In the genomic region with DNA sequence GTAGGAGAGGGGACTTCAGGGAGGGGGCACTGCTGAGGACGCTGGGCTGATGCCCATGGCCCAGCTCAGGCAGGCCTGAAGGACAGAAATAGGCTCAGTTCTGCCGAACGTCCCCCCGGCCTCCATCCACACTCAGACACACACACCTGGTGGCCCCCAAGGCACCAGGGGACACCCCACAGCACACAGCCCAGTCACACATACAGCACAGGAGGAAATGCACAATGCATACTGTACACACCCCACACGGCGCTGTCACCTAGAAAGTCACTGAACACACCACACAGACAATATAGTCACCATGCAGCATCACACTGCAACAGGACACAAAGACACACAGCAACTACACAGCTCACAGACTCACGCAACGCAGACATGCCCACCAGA, we compare ENCODE assay signal across 8 cellular contexts. TPM values are rescaled to one million over a fixed set of nuclear protein-coding genes. Genes with fewer than 3 reads are reported as not detected.
DNase-seq lines count a peak whose midpoint lies in the region; ATAC-seq and TF ChIP-seq lines count a peak whose summit lies in the region.

No MANE protein-coding gene starts in this region.

- peaks cover 10% of the 10 kb centered on the region for H3K36me3 ChIP-seq in CD8-positive, alpha-beta T cell (ENCODE audit: insufficient read depth, low read length)
- H3K36me3 ChIP-seq in mesenchymal stem cell (ENCODE audit: control insufficient read depth in 1 of 2, insufficient read depth in 2 of 2, low read depth in 1 of 2, low read length in 2 of 2): peaks cover 0 to 11% of the 10 kb centered on the region in 2 experiments

- H3K4me2 ChIP-seq in mesenchymal stem cell (ENCODE audit: low read length, poor library complexity, severe bottlenecking): peak overlapping the region; percentile 67

- TF ChIP-seq CTCF in CD8-positive, alpha-beta T cell (IDR thresholded peaks at IDR 0.05): no peak

- H2BK120ac ChIP-seq in mesenchymal stem cell (ENCODE audit: low read depth, low read length): no peak overlapping the region

- POLR2A ChIA-PET in CD8-positive, alpha-beta T cell (lab: Charles Lee): interaction anchor here (1.0 to 3.4 kb wide), 6 partner anchors 10 to 55 kb away, joined by 3 to 27 read pairs (median 7); no protein-coding TSS in a partner anchor

- H3K4me1 Mint-ChIP-seq in CD8-positive, alpha-beta T cell (ENCODE audit: low read depth): peaks cover 57% of the 10 kb centered on the region
- H3K4me1 Mint-ChIP-seq in activated T-helper 2 cell treated with anti-CD3 and anti-CD28 coated beads, Interferon-gamma antibody, Interleukin-2, Interleukin-4, amounts not matched to agents 10 μg/mL and 5 μg/mL and 100 μg/mL, durations not matched to agents 14 hours and 24 hours and 36 hours (ENCODE audit: low read depth): peaks cover 45% of the 10 kb centered on the region

- no peak overlapping the region for H3K14ac ChIP-seq in mesenchymal stem cell (ENCODE audit: low read length in 2 of 2)

- peak; percentile 37 for ATAC-seq in CD8-positive, alpha-beta T cell
- ATAC-seq in HG02623 (IDR thresholded peaks at IDR 0.05; ENCODE audit: unreplicated experiment) (no peak), HG03095 (IDR thresholded peaks at IDR 0.05; ENCODE audit: unreplicated experiment) (no peak)

- H2BK15ac ChIP-seq in mesenchymal stem cell (ENCODE audit: low read depth, poor library complexity, severe bottlenecking): no peak overlapping the region

- peak in 4 of 7 experiments; percentile 25 to 63 (median 46) for DNase-seq in CD8-positive, alpha-beta T cell
- peak; percentile 45 for DNase-seq in KBM-7
- no peak for DNase-seq in activated T-helper 2 cell treated with anti-CD3 and anti-CD28 coated beads, Interferon-gamma antibody, Interleukin-2, Interleukin-4, amounts not matched to agents 10 μg/mL and 5 μg/mL and 100 μg/mL, durations not matched to agents 14 hours and 24 hours and 36 hours (ENCODE audit: low spot score)
- no peak for DNase-seq in mesenchymal stem cell
- DNase-seq in Ammon's horn (ENCODE audit: low spot score): no peak
- no peak for DNase-seq in GDM1 (lab: John Stamatoyannopoulos, UW)

- no peaks in the 10 kb centered on the region for H3K79me1 ChIP-seq in mesenchymal stem cell (replicated peaks; ENCODE audit: low read length, poor library complexity, severe bottlenecking)

- peak overlapping the region in 1 of 2 experiments; percentile 12 for H2BK12ac ChIP-seq in mesenchymal stem cell (ENCODE audit: low read length in 2 of 2)

- H3K18ac ChIP-seq in mesenchymal stem cell (ENCODE audit: low read depth in 1 of 2, low read length in 2 of 2): peak overlapping the region in 1 of 2 experiments; percentile 42

- intact Hi-C loops in CD8-positive, alpha-beta T cell (cut with DNase I, micrococcal nuclease): loop anchor here (5.0 to 10.0 kb wide), 3 partner anchors 110 to 1212 kb away; partner anchors contain the start of genes TRNAU1AP (in 1 of the 2) and WDTC1 (in 1 of the 2)
- intact Hi-C loops in activated T-helper 2 cell treated with anti-CD3 and anti-CD28 coated beads, Interferon-gamma antibody, Interleukin-2, Interleukin-4, amounts not matched to agents 10 μg/mL and 5 μg/mL and 100 μg/mL, durations not matched to agents 14 hours and 24 hours and 36 hours (cut with micrococcal nuclease): loop anchor here (2.0 kb wide), 1 partner anchor 22 kb away; no protein-coding TSS in a partner anchor

- no peak overlapping the region for H3K9ac ChIP-seq in mesenchymal stem cell (ENCODE audit: low read length)

- H3K27me3 Mint-ChIP-seq in CD8-positive, alpha-beta T cell (ENCODE audit: low read depth): no peaks in the 10 kb centered on the region
- no peaks in the 10 kb centered on the region for H3K27me3 Mint-ChIP-seq in activated T-helper 2 cell treated with anti-CD3 and anti-CD28 coated beads, Interferon-gamma antibody, Interleukin-2, Interleukin-4, amounts not matched to agents 10 μg/mL and 5 μg/mL and 100 μg/mL, durations not matched to agents 14 hours and 24 hours and 36 hours (ENCODE audit: low read depth)

- peaks cover 38% of the 10 kb centered on the region for H3K4me1 ChIP-seq in CD8-positive, alpha-beta T cell (ENCODE audit: insufficient read depth, low read length)
- peaks cover 36% of the 10 kb centered on the region for H3K4me1 ChIP-seq in mesenchymal stem cell (ENCODE audit: control insufficient read depth, insufficient read depth, low read depth, low read length)

- H3K36me3 Mint-ChIP-seq in CD8-positive, alpha-beta T cell: peaks cover 31% of the 10 kb centered on the region
- peaks cover 11% of the 10 kb centered on the region for H3K36me3 Mint-ChIP-seq in activated T-helper 2 cell treated with anti-CD3 and anti-CD28 coated beads, Interferon-gamma antibody, Interleukin-2, Interleukin-4, amounts not matched to agents 10 μg/mL and 5 μg/mL and 100 μg/mL, durations not matched to agents 14 hours and 24 hours and 36 hours (ENCODE audit: low read depth)

- H3K27ac ChIP-seq in CD8-positive, alpha-beta T cell (ENCODE audit: low read depth, low read length): peak overlapping the region; percentile 69
- H3K27ac ChIP-seq in mesenchymal stem cell (ENCODE audit: low read length, poor library complexity, severe bottlenecking): no peak overlapping the region

- CTCF ChIA-PET in CD8-positive, alpha-beta T cell (lab: Charles Lee): interaction anchor here (0.9 to 9.9 kb wide), 8 partner anchors 10 to 216 kb away, joined by 3 to 120 read pairs (median 6); no protein-coding TSS in a partner anchor

- H3K27me3 ChIP-seq in CD8-positive, alpha-beta T cell (ENCODE audit: insufficient read depth, low read length): no peaks in the 10 kb centered on the region
- peaks cover 0 to 3% of the 10 kb centered on the region in 2 experiments for H3K27me3 ChIP-seq in mesenchymal stem cell (ENCODE audit: control insufficient read depth in 1 of 2, insufficient read depth in 1 of 2, low read length in 2 of 2)

- no peaks in the 10 kb centered on the region for H3K9me3 Mint-ChIP-seq in CD8-positive, alpha-beta T cell
- no peaks in the 10 kb centered on the region for H3K9me3 Mint-ChIP-seq in activated T-helper 2 cell treated with anti-CD3 and anti-CD28 coated beads, Interferon-gamma antibody, Interleukin-2, Interleukin-4, amounts not matched to agents 10 μg/mL and 5 μg/mL and 100 μg/mL, durations not matched to agents 14 hours and 24 hours and 36 hours

- peak overlapping the region; percentile 91 for H3K4me3 ChIP-seq in CD8-positive, alpha-beta T cell (ENCODE audit: low read depth, low read length)
- H3K4me3 ChIP-seq in mesenchymal stem cell (ENCODE audit: insufficient read depth in 1 of 2, low read depth in 1 of 2, low read length in 2 of 2): no peak overlapping the region

- no peak overlapping the region for H2AFZ ChIP-seq in mesenchymal stem cell (ENCODE audit: low read depth, low read length)

- H3K4ac ChIP-seq in mesenchymal stem cell (ENCODE audit: low read depth in 1 of 2, low read length in 2 of 2): no peak overlapping the region

- no peak overlapping the region for H2BK5ac ChIP-seq in mesenchymal stem cell (ENCODE audit: low read depth, low read length, poor library complexity, severe bottlenecking)

- H3K27ac Mint-ChIP-seq in CD8-positive, alpha-beta T cell: peak overlapping the region; percentile 93
- peak overlapping the region; percentile 87 for H3K27ac Mint-ChIP-seq in activated T-helper 2 cell treated with anti-CD3 and anti-CD28 coated beads, Interferon-gamma antibody, Interleukin-2, Interleukin-4, amounts not matched to agents 10 μg/mL and 5 μg/mL and 100 μg/mL, durations not matched to agents 14 hours and 24 hours and 36 hours

- no peak overlapping the region for H3K23ac ChIP-seq in mesenchymal stem cell (ENCODE audit: low read length in 2 of 2)

- H3K9me3 ChIP-seq in CD8-positive, alpha-beta T cell (ENCODE audit: low read length): no peaks in the 10 kb centered on the region
- no peaks in the 10 kb centered on the region for H3K9me3 ChIP-seq in mesenchymal stem cell (ENCODE audit: control insufficient read depth, low read length)

- H3K4me3 Mint-ChIP-seq in CD8-positive, alpha-beta T cell: peak overlapping the region; percentile 97
- peak overlapping the region; percentile 84 for H3K4me3 Mint-ChIP-seq in activated T-helper 2 cell treated with anti-CD3 and anti-CD28 coated beads, Interferon-gamma antibody, Interleukin-2, Interleukin-4, amounts not matched to agents 10 μg/mL and 5 μg/mL and 100 μg/mL, durations not matched to agents 14 hours and 24 hours and 36 hours (ENCODE audit: low read depth)

- in situ Hi-C loops in KBM-7 (cut with MboI; ENCODE audit: low pct_unique_long_range_greater_than_20kb, low sequenced_read_pairs): no loop called here

- H2AK5ac ChIP-seq in mesenchymal stem cell (ENCODE audit: low read length, severe bottlenecking): peak overlapping the region; percentile 18

- H4K91ac ChIP-seq in mesenchymal stem cell (ENCODE audit: low read length): peak overlapping the region; percentile 48

- no peak overlapping the region for H4K8ac ChIP-seq in mesenchymal stem cell (ENCODE audit: low read length)

- 89% methylated on average over 8 of the region's 8 CpGs for WGBS in mesenchymal stem cell

RNA-seq across cellular contexts. Expression of gene SYTL1, which starts 0.6 kb away (rescaled TPM):
- 100 to 1,000 TPM; 103 to 113 TPM for total RNA-seq in CD8-positive, alpha-beta T cell
- total RNA-seq in activated T-helper 2 cell treated with anti-CD3 and anti-CD28 coated beads, Interferon-gamma antibody, Interleukin-2, Interleukin-4, amounts not matched to agents 10 μg/mL and 5 μg/mL and 100 μg/mL, durations not matched to agents 14 hours and 24 hours and 36 hours: 20.0 and 25.7 TPM in 2 replicates
- polyA plus RNA-seq in mesenchymal stem cell (2013, experiment 1 of 2): 0.39 TPM
- polyA plus RNA-seq in mesenchymal stem cell (2013, experiment 2 of 2): 0.59 TPM

RNA-seq across cellular contexts. Expression of gene TMEM222, which starts 20.4 kb away (rescaled TPM):
- total RNA-seq in CD8-positive, alpha-beta T cell: 10 to 100 TPM; 24.1 to 25.2 TPM
- 32.1 and 35.7 TPM in 2 replicates for total RNA-seq in activated T-helper 2 cell treated with anti-CD3 and anti-CD28 coated beads, Interferon-gamma antibody, Interleukin-2, Interleukin-4, amounts not matched to agents 10 μg/mL and 5 μg/mL and 100 μg/mL, durations not matched to agents 14 hours and 24 hours and 36 hours
- polyA plus RNA-seq in mesenchymal stem cell (2013, experiment 1 of 2): 37.1 TPM
- polyA plus RNA-seq in mesenchymal stem cell (2013, experiment 2 of 2): 36.1 TPM

RNA-seq across cellular contexts. Expression of gene MAP3K6, which starts 24.4 kb away (rescaled TPM):
- 10 to 100 TPM; 17.5 to 19.9 TPM for total RNA-seq in CD8-positive, alpha-beta T cell
- 15.8 and 22.0 TPM in 2 replicates for total RNA-seq in activated T-helper 2 cell treated with anti-CD3 and anti-CD28 coated beads, Interferon-gamma antibody, Interleukin-2, Interleukin-4, amounts not matched to agents 10 μg/mL and 5 μg/mL and 100 μg/mL, durations not matched to agents 14 hours and 24 hours and 36 hours
- 27.2 TPM for polyA plus RNA-seq in mesenchymal stem cell (2013, experiment 1 of 2)
- 28.1 TPM for polyA plus RNA-seq in mesenchymal stem cell (2013, experiment 2 of 2)

RNA-seq across cellular contexts. Expression of gene FCN3, which starts 32.2 kb away (rescaled TPM):
- not detected for total RNA-seq in CD8-positive, alpha-beta T cell
- not detected in 2 replicates for total RNA-seq in activated T-helper 2 cell treated with anti-CD3 and anti-CD28 coated beads, Interferon-gamma antibody, Interleukin-2, Interleukin-4, amounts not matched to agents 10 μg/mL and 5 μg/mL and 100 μg/mL, durations not matched to agents 14 hours and 24 hours and 36 hours
- polyA plus RNA-seq in mesenchymal stem cell (2013, experiment 1 of 2): not detected
- not detected for polyA plus RNA-seq in mesenchymal stem cell (2013, experiment 2 of 2)

RNA-seq across cellular contexts. Expression of gene CD164L2, which starts 40.7 kb away (rescaled TPM):
- not detected for total RNA-seq in CD8-positive, alpha-beta T cell
- not detected in 2 replicates for total RNA-seq in activated T-helper 2 cell treated with anti-CD3 and anti-CD28 coated beads, Interferon-gamma antibody, Interleukin-2, Interleukin-4, amounts not matched to agents 10 μg/mL and 5 μg/mL and 100 μg/mL, durations not matched to agents 14 hours and 24 hours and 36 hours
- polyA plus RNA-seq in mesenchymal stem cell (2013, experiment 1 of 2): not detected
- not detected for polyA plus RNA-seq in mesenchymal stem cell (2013, experiment 2 of 2)

Comparison
In these comparisons a context has a peak if more than half of its experiments do, and no peak if none do; other contexts are left out.
1. DNase-seq: peak in CD8-positive, alpha-beta T cell (4 of 7) and KBM-7 (single experiment); none in activated T-helper 2 cell treated with anti-CD3 and anti-CD28 coated beads, Interferon-gamma antibody, Interleukin-2, Interleukin-4, amounts not matched to agents 10 μg/mL and 5 μg/mL and 100 μg/mL, durations not matched to agents 14 hours and 24 hours and 36 hours (single experiment), mesenchymal stem cell (single experiment), Ammon's horn (single experiment) and GDM1 (single experiment).